ENCODE assay signal across 26 cellular contexts in the genomic region with DNA sequence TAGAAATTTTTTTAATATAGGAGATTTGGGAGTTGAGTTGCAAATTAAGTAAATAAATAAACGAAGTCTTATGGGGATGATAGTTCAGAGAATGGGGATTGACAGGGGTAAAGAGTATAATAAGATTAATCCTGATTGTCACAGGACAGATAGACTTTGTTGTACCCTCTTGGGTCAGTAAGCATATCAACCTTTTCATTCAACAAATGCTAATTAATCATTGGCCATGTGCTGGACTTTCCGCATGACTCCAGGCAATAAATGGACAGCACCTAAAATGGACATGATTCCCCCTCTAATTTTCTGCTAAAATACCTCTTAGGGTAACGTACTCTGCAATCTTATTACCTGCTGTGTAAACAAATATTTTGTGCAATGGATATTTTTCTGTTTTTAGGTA.
DNase-seq lines count a peak whose midpoint lies in the region; ATAC-seq and TF ChIP-seq lines count a peak whose summit lies in the region.
"Had no signal": no experiment of that assay in that cellular context is flagged by ENCODE, and none has a peak within 500 bp of the region (broad histone marks: within the 10 kb centered on the region; RNA-seq: fewer than 3 reads in every experiment).

No MANE protein-coding gene starts in this region.

- no peak for ATAC-seq in PC-3
- ATAC-seq: GM12878 had no signal

- H3K9me3 ChIP-seq in PC-3 (ENCODE audit: low read length): no peaks in the 10 kb centered on the region
- H3K9me3 ChIP-seq in neural progenitor cell (ENCODE audit: low read depth): no peaks in the 10 kb centered on the region
- H3K9me3 ChIP-seq in Peyer's patch: no peaks in the 10 kb centered on the region
- H3K9me3 ChIP-seq in PC-9 (ENCODE audit: insufficient read depth, low read depth): no peaks in the 10 kb centered on the region
- H3K9me3 ChIP-seq: BE2C, BLaER1 had no signal

- 0 out of 2 replicates have a peak overlapping the region, but pooled peaks have one; percentile 28 for H3K4me2 ChIP-seq in PC-3 (ENCODE audit: low read length)
- peak overlapping the region; percentile 19 for H3K4me2 ChIP-seq in neural progenitor cell
- H3K4me2 ChIP-seq in PC-9: no peak overlapping the region
- H3K4me2 ChIP-seq: BLaER1 had no signal

- intact Hi-C loops in PC-3 (cut with micrococcal nuclease): no loop called here
- intact Hi-C loops in dorsolateral prefrontal cortex (cut with DNase I): no loop called here
- intact Hi-C loops in PC-9 (cut with micrococcal nuclease; ENCODE audit: unreplicated experiment): no loop called here

- POLR2A ChIA-PET in PC-3 (lab: Charles Lee; ENCODE audit: unreplicated experiment): no interaction called here
- POLR2A ChIA-PET in PC-9 (lab: Charles Lee; ENCODE audit: unreplicated experiment): no interaction called here

- no peak for TF ChIP-seq CTCF in PC-3 (conservative IDR thresholded peaks at IDR 0.05; ENCODE audit: low read depth, low read length)
- no peak for TF ChIP-seq CTCF in dorsolateral prefrontal cortex (IDR thresholded peaks at IDR 0.05 in 54 of 56, conservative IDR thresholded peaks at IDR 0.05 in 2 of 56; ENCODE audit: low read depth in 1 of 56, partially characterized antibody in 56 of 56)
- TF ChIP-seq CTCF in neural progenitor cell (IDR thresholded peaks at IDR 0.05): no peak
- no peak for TF ChIP-seq CTCF in Peyer's patch (IDR thresholded peaks at IDR 0.05)
- TF ChIP-seq CTCF in PC-9 (conservative IDR thresholded peaks at IDR 0.05): no peak
- no peak for TF ChIP-seq CTCF in HFFc6 (IDR thresholded peaks at IDR 0.05)

- no peaks in the 10 kb centered on the region for H3F3A ChIP-seq in PC-3 (ENCODE audit: low read length, unreplicated experiment)
- no peaks in the 10 kb centered on the region for H3F3A ChIP-seq in neural progenitor cell (ENCODE audit: low read depth)
- H3F3A ChIP-seq in PC-9 (ENCODE audit: insufficient read depth, low read depth): no peaks in the 10 kb centered on the region

- H3K9ac ChIP-seq in PC-3 (ENCODE audit: low read length): no peak overlapping the region
- no peak overlapping the region for H3K9ac ChIP-seq in neural progenitor cell
- H3K9ac ChIP-seq: BLaER1 had no signal

- H3K4me3 Mint-ChIP-seq in neural progenitor cell (no peak overlapping the region), HFFc6 (no peak overlapping the region)
- H3K4me3 Mint-ChIP-seq: CD14-positive monocyte; CD4-positive, alpha-beta memory T cell; CD4-positive, CD25-positive, alpha-beta regulatory T cell; CD8-positive, alpha-beta memory T cell had no signal

- no TSS peak for BruUV-seq in PC-3 (replicated peaks; lab: Mats Ljungman, UMichigan)
- no TSS peak for BruUV-seq in PC-9 (replicated peaks; lab: Mats Ljungman, UMichigan)

- H3K4me3 ChIP-seq in PC-3 (ENCODE audit: low read length) (no peak overlapping the region), dorsolateral prefrontal cortex (peak overlapping the region in 17 of 59 donors; percentile 0 to 41 (median 27)), neural progenitor cell (no peak overlapping the region), Peyer's patch (no peak overlapping the region), PC-9 (no peak overlapping the region)
- H3K4me3 ChIP-seq: BLaER1, GM12878 had no signal

- H2AFZ ChIP-seq in PC-3 (ENCODE audit: low read length) (peak overlapping the region; percentile 44; the same call in 1 of the 2 replicates), neural progenitor cell (replicated peaks) (no peak overlapping the region), PC-9 (no peak overlapping the region)

- H3K36me3 ChIP-seq in PC-3 (ENCODE audit: low read depth, low read length) (no peaks in the 10 kb centered on the region), neural progenitor cell (no peaks in the 10 kb centered on the region), Peyer's patch (no peaks in the 10 kb centered on the region), PC-9 (ENCODE audit: low read depth) (no peaks in the 10 kb centered on the region)
- H3K36me3 ChIP-seq: BE2C, BLaER1 had no signal

- H4K20me1 ChIP-seq in PC-3 (ENCODE audit: low read length) (no peaks in the 10 kb centered on the region), neural progenitor cell (ENCODE audit: low read depth) (no peaks in the 10 kb centered on the region), PC-9 (ENCODE audit: insufficient read depth) (no peaks in the 10 kb centered on the region)
- H4K20me1 ChIP-seq: BLaER1 had no signal

- CTCF ChIA-PET in PC-3 (lab: Charles Lee): no interaction called here
- CTCF ChIA-PET in PC-9 (lab: Charles Lee): no interaction called here

- H3K4me1 Mint-ChIP-seq in neural progenitor cell (peaks cover 18% of the 10 kb centered on the region), HFFc6 (ENCODE audit: low read depth) (no peaks in the 10 kb centered on the region)
- H3K4me1 Mint-ChIP-seq: CD14-positive monocyte; CD4-positive, alpha-beta memory T cell; CD4-positive, CD25-positive, alpha-beta regulatory T cell; CD8-positive, alpha-beta memory T cell had no signal

- H3K27ac Mint-ChIP-seq in neural progenitor cell (peak overlapping the region; percentile 38), HFFc6 (no peak overlapping the region)
- H3K27ac Mint-ChIP-seq: CD14-positive monocyte; CD4-positive, alpha-beta memory T cell; CD4-positive, CD25-positive, alpha-beta regulatory T cell; CD8-positive, alpha-beta memory T cell had no signal

- no peaks in the 10 kb centered on the region for H3K4me1 ChIP-seq in PC-3 (ENCODE audit: insufficient read depth, low read length)
- peaks cover 22% of the 10 kb centered on the region for H3K4me1 ChIP-seq in neural progenitor cell
- H3K4me1 ChIP-seq in Peyer's patch: no peaks in the 10 kb centered on the region
- H3K4me1 ChIP-seq in PC-9 (replicated peaks; ENCODE audit: insufficient read depth): no peaks in the 10 kb centered on the region
- H3K4me1 ChIP-seq: BE2C, BLaER1 had no signal

- H3K79me2 ChIP-seq in PC-3 (ENCODE audit: low read length) (no peaks in the 10 kb centered on the region), neural progenitor cell (ENCODE audit: low read depth) (no peaks in the 10 kb centered on the region), PC-9 (ENCODE audit: low read depth) (no peaks in the 10 kb centered on the region)

- no peak for TF ChIP-seq POLR2A in Peyer's patch (IDR thresholded peaks at IDR 0.05)

- no peak for DNase-seq in PC-3
- DNase-seq in dorsolateral prefrontal cortex: no peak
- peak; percentile 53 for DNase-seq in neural progenitor cell (ENCODE audit: low spot score)
- DNase-seq in superior temporal gyrus (ENCODE audit: extremely low spot score): peak; percentile 24
- no peak for DNase-seq in Peyer's patch
- no peak for DNase-seq in PC-9
- no peak for DNase-seq in activated T-cell treated with anti-CD3 and anti-CD28 coated beads, Interleukin-2, amount 50 U/mL, for 1 hour
- DNase-seq in HFFc6: no peak
- DNase-seq: 8988T; ACHN; BE2C; C1 segment of cervical spinal cord; CD4-positive, alpha-beta memory T cell; CD4-positive, CD25-positive, alpha-beta regulatory T cell; CD8-positive, alpha-beta memory T cell; COR-L47; DMS 273 treated with DMSO at 0.1 percent for 48 hours; DMS153; DMS53; DMS79; DND-41; EL; GDM1 had no signal

- H3K27me3 ChIP-seq in PC-3 (ENCODE audit: low read length): no peaks in the 10 kb centered on the region
- H3K27me3 ChIP-seq in dorsolateral prefrontal cortex: no peaks in the 10 kb centered on the region
- H3K27me3 ChIP-seq in neural progenitor cell: no peaks in the 10 kb centered on the region
- H3K27me3 ChIP-seq in Peyer's patch: no peaks in the 10 kb centered on the region
- no peaks in the 10 kb centered on the region for H3K27me3 ChIP-seq in PC-9 (ENCODE audit: insufficient read depth, low read depth)
- H3K27me3 ChIP-seq: BE2C, BLaER1 had no signal

- H3K27ac ChIP-seq in PC-3 (ENCODE audit: low read length): no peak overlapping the region
- peak overlapping the region in 34 of 59 donors; percentile 4 to 79 (median 60) for H3K27ac ChIP-seq in dorsolateral prefrontal cortex
- no peak overlapping the region for H3K27ac ChIP-seq in neural progenitor cell
- H3K27ac ChIP-seq in Peyer's patch: no peak overlapping the region
- no peak overlapping the region for H3K27ac ChIP-seq in PC-9
- H3K27ac ChIP-seq: BLaER1 had no signal

- no peaks in the 10 kb centered on the region for H3K27me3 Mint-ChIP-seq in neural progenitor cell (ENCODE audit: insufficient read depth, low read depth)
- no peaks in the 10 kb centered on the region; the same call in 1 of the 2 replicates for H3K27me3 Mint-ChIP-seq in HFFc6 (ENCODE audit: insufficient read depth)
- H3K27me3 Mint-ChIP-seq: CD4-positive, alpha-beta memory T cell; CD4-positive, CD25-positive, alpha-beta regulatory T cell had no signal

- H3K9me3 Mint-ChIP-seq in neural progenitor cell (peaks cover 5% of the 10 kb centered on the region), HFFc6 (peaks cover 15% of the 10 kb centered on the region)

- H3K9me2 ChIP-seq in PC-3 (replicated peaks; ENCODE audit: low read length) (no peaks in the 10 kb centered on the region), PC-9 (ENCODE audit: insufficient read depth) (no peaks in the 10 kb centered on the region)

- H3K36me3 Mint-ChIP-seq in neural progenitor cell (no peaks in the 10 kb centered on the region), HFFc6 (ENCODE audit: low read depth) (no peaks in the 10 kb centered on the region)
- H3K36me3 Mint-ChIP-seq: CD14-positive monocyte; CD4-positive, alpha-beta memory T cell; CD4-positive, CD25-positive, alpha-beta regulatory T cell; CD8-positive, alpha-beta memory T cell had no signal

Comparison
In these comparisons a context has a peak if more than half of its experiments do, and no peak if none do; other contexts are left out.
1. DNase-seq: peak in neural progenitor cell (single experiment) and superior temporal gyrus (single experiment); none in PC-3 (single experiment), dorsolateral prefrontal cortex (0 of 10), Peyer's patch (0 of 3), PC-9 (0 of 2), activated T-cell treated with anti-CD3 and anti-CD28 coated beads, Interleukin-2, amount 50 U/mL, for 1 hour (single experiment) and HFFc6 (single experiment).
2. H3K27ac ChIP-seq: peak in dorsolateral prefrontal cortex (34 of 59); none in PC-3 (single experiment), neural progenitor cell (single experiment), Peyer's patch (0 of 4) and PC-9 (single experiment).